ENCODE assay signal across 32 cellular contexts in the genomic region with DNA sequence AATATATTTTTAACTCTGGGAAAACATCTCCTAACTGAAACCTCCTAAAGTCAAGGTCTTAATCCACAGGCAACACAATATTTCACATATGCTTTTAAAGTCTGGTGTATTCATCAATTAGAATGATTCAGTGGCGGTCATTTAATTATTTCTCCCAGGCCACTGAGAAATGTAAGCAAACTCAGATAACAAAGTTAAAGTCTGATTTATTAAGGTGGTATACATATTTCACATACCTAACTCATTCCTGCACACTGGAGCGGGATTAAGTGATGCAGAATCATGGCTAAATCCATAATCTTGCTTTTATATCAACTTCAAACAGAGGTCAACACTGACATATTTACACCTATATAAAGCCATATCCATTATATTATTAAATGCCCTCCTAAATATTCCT. TPM values are rescaled to one million over a fixed set of nuclear protein-coding genes. Genes with fewer than 3 reads are reported as not detected.
"Had no signal": no experiment of that assay in that cellular context is flagged by ENCODE, and none has a peak within 500 bp of the region (broad histone marks: within the 10 kb centered on the region; RNA-seq: fewer than 3 reads in every experiment).

No MANE protein-coding gene starts in this region.

- H3K4me1 ChIP-seq: adrenal gland, foreskin keratinocyte had no signal

- H3K4me1 Mint-ChIP-seq: activated CD4-positive, alpha-beta T cell treated with anti-CD3 and anti-CD28 coated beads for 36 hours; activated CD4-positive, alpha-beta T cell treated with anti-CD3 and anti-CD28 coated beads, Interleukin-2, amount 10 ng/mL, durations not matched to agents 24 days and 14 days; activated CD8-positive, alpha-beta memory T cell treated with anti-CD3 and anti-CD28 coated beads, Interleukin-2, amount 10 ng/mL, durations not matched to agents 7 days and 5 days; activated naive CD4-positive, alpha-beta T cell treated with anti-CD3 and anti-CD28 coated beads, Interleukin-2, amount 50 U/mL, for 24 hours; activated naive CD8-positive, alpha-beta T cell treated with anti-CD3 and anti-CD28 coated beads for 36 hours; activated naive CD8-positive, alpha-beta T cell treated with anti-CD3 and anti-CD28 coated beads, Interleukin-2, amount 50 U/mL, for 24 hours had no signal

- H3K27ac Mint-ChIP-seq: activated CD4-positive, alpha-beta memory T cell treated with anti-CD3 and anti-CD28 coated beads for 36 hours; activated CD4-positive, alpha-beta T cell treated with anti-CD3 and anti-CD28 coated beads for 36 hours; activated CD4-positive, alpha-beta T cell treated with anti-CD3 and anti-CD28 coated beads, Interleukin-2, amount 10 ng/mL, durations not matched to agents 24 days and 14 days; activated CD8-positive, alpha-beta memory T cell treated with anti-CD3 and anti-CD28 coated beads, Interleukin-2, amount 10 ng/mL, durations not matched to agents 7 days and 5 days; activated CD8-positive, alpha-beta T cell treated with anti-CD3 and anti-CD28 coated beads, Interleukin-2, amount 10 ng/mL, durations not matched to agents 7 days and 5 days; activated naive CD4-positive, alpha-beta T cell treated with anti-CD3 and anti-CD28 coated beads for 36 hours; activated naive CD4-positive, alpha-beta T cell treated with anti-CD3 and anti-CD28 coated beads, Interleukin-2, amount 50 U/mL, for 24 hours; activated naive CD8-positive, alpha-beta T cell treated with anti-CD3 and anti-CD28 coated beads for 36 hours; activated naive CD8-positive, alpha-beta T cell treated with anti-CD3 and anti-CD28 coated beads, Interleukin-2, amount 50 U/mL, for 24 hours; activated T-helper 1 cell treated with anti-CD3 and anti-CD28 coated beads, Interleukin-12 subunit alpha, Interleukin-12 subunit beta, Interleukin-2, Interleukin-4 antibody, amounts not matched to agents 30 ng/mL and 10 ng/mL and 1 ng/mL, durations not matched to agents 14 hours and 24 hours and 36 hours; activated T-helper 2 cell treated with anti-CD3 and anti-CD28 coated beads, Interferon-gamma antibody, Interleukin-2, Interleukin-4, amounts not matched to agents 10 μg/mL and 5 μg/mL and 100 μg/mL, durations not matched to agents 14 hours and 24 hours and 36 hours; effector memory CD8-positive, alpha-beta T cell had no signal

- DNase-seq: activated CD4-positive, alpha-beta memory T cell treated with anti-CD3 and anti-CD28 coated beads for 36 hours; activated CD4-positive, alpha-beta T cell treated with anti-CD3 and anti-CD28 coated beads for 36 hours; activated CD4-positive, alpha-beta T cell treated with anti-CD3 and anti-CD28 coated beads, Interleukin-2, amount 10 ng/mL, durations not matched to agents 24 days and 14 days; activated CD4-positive, CD25-positive, alpha-beta regulatory T cell; activated CD4-positive, CD25-positive, alpha-beta regulatory T cell treated with anti-CD3 and anti-CD28 coated beads, Interleukin-2, amount 50 U/mL, for 72 hours; activated CD8-positive, alpha-beta memory T cell treated with anti-CD3 and anti-CD28 coated beads, Interleukin-2, amount 10 ng/mL, durations not matched to agents 7 days and 5 days; activated CD8-positive, alpha-beta memory T cell treated with anti-CD3 and anti-CD28 coated beads, Interleukin-2, amount 50 U/mL, for 4 hours; activated CD8-positive, alpha-beta T cell treated with anti-CD3 and anti-CD28 coated beads, Interleukin-2, amount 10 ng/mL, durations not matched to agents 7 days and 5 days; activated effector memory CD4-positive, alpha-beta T cell treated with anti-CD3 and anti-CD28 coated beads, Interleukin-2, amount 50 U/mL, for 16 hours; activated naive CD4-positive, alpha-beta T cell treated with anti-CD3 and anti-CD28 coated beads for 36 hours; activated naive CD8-positive, alpha-beta T cell treated with anti-CD3 and anti-CD28 coated beads for 36 hours; activated naive CD8-positive, alpha-beta T cell treated with anti-CD3 and anti-CD28 coated beads, Interleukin-2, amount 50 U/mL, for 24 hours; activated T-cell treated with anti-CD3 and anti-CD28 coated beads, Interleukin-2, amount 50 U/mL, for 1 hour; activated T-cell treated with anti-CD3 and anti-CD28 coated beads, Interleukin-2, amount 50 U/mL, for 48 hours; adrenal gland; body of pancreas; caudate nucleus; cortex of kidney; dermis blood vessel endothelial cell; effector CD4-positive, alpha-beta T cell; effector memory CD8-positive, alpha-beta T cell; erythroblast; foreskin keratinocyte; gastrocnemius medialis; glutamatergic neuron; T-helper 2 cell had no signal

- H3K9me3 ChIP-seq: adrenal gland, body of pancreas, esophagus muscularis mucosa, gastrocnemius medialis had no signal

- H3K27me3 ChIP-seq: adrenal gland, body of pancreas, esophagus muscularis mucosa, gastrocnemius medialis had no signal

- ATAC-seq: activated CD4-positive, alpha-beta T cell treated with anti-CD3 and anti-CD28 coated beads for 36 hours; activated CD8-positive, alpha-beta memory T cell treated with anti-CD3 and anti-CD28 coated beads, Interleukin-2, amount 10 ng/mL, durations not matched to agents 7 days and 5 days; activated CD8-positive, alpha-beta T cell treated with anti-CD3 and anti-CD28 coated beads, Interleukin-2, amount 10 ng/mL, durations not matched to agents 7 days and 5 days; activated naive CD8-positive, alpha-beta T cell treated with anti-CD3 and anti-CD28 coated beads, Interleukin-2, amount 50 U/mL, for 24 hours; body of pancreas; effector memory CD8-positive, alpha-beta T cell; foreskin keratinocyte; gastrocnemius medialis had no signal

- H3K4me3 Mint-ChIP-seq: activated CD4-positive, alpha-beta memory T cell treated with anti-CD3 and anti-CD28 coated beads for 36 hours; activated CD4-positive, alpha-beta T cell treated with anti-CD3 and anti-CD28 coated beads for 36 hours; activated CD4-positive, alpha-beta T cell treated with anti-CD3 and anti-CD28 coated beads, Interleukin-2, amount 10 ng/mL, durations not matched to agents 24 days and 14 days; activated CD8-positive, alpha-beta memory T cell treated with anti-CD3 and anti-CD28 coated beads, Interleukin-2, amount 10 ng/mL, durations not matched to agents 7 days and 5 days; activated CD8-positive, alpha-beta T cell treated with anti-CD3 and anti-CD28 coated beads, Interleukin-2, amount 10 ng/mL, durations not matched to agents 7 days and 5 days; activated naive CD4-positive, alpha-beta T cell treated with anti-CD3 and anti-CD28 coated beads for 36 hours; activated naive CD4-positive, alpha-beta T cell treated with anti-CD3 and anti-CD28 coated beads, Interleukin-2, amount 50 U/mL, for 24 hours; activated naive CD8-positive, alpha-beta T cell treated with anti-CD3 and anti-CD28 coated beads for 36 hours; activated naive CD8-positive, alpha-beta T cell treated with anti-CD3 and anti-CD28 coated beads, Interleukin-2, amount 50 U/mL, for 24 hours; activated T-helper 1 cell treated with anti-CD3 and anti-CD28 coated beads, Interleukin-12 subunit alpha, Interleukin-12 subunit beta, Interleukin-2, Interleukin-4 antibody, amounts not matched to agents 30 ng/mL and 10 ng/mL and 1 ng/mL, durations not matched to agents 14 hours and 24 hours and 36 hours; effector memory CD8-positive, alpha-beta T cell had no signal

- H3K36me3 ChIP-seq: adrenal gland, esophagus muscularis mucosa, gastrocnemius medialis had no signal

- H3K36me3 Mint-ChIP-seq: activated CD4-positive, alpha-beta memory T cell treated with anti-CD3 and anti-CD28 coated beads for 36 hours; activated CD8-positive, alpha-beta memory T cell treated with anti-CD3 and anti-CD28 coated beads, Interleukin-2, amount 10 ng/mL, durations not matched to agents 7 days and 5 days; activated naive CD4-positive, alpha-beta T cell treated with anti-CD3 and anti-CD28 coated beads, Interleukin-2, amount 50 U/mL, for 24 hours; activated naive CD8-positive, alpha-beta T cell treated with anti-CD3 and anti-CD28 coated beads for 36 hours had no signal

- H3K4me3 ChIP-seq: adrenal gland, body of pancreas, esophagus muscularis mucosa, gastrocnemius medialis had no signal

- H3K27ac ChIP-seq: adrenal gland, body of pancreas, esophagus muscularis mucosa, foreskin keratinocyte, gastrocnemius medialis had no signal

- H3K9me3 Mint-ChIP-seq: activated CD4-positive, alpha-beta memory T cell treated with anti-CD3 and anti-CD28 coated beads for 36 hours; activated CD4-positive, alpha-beta T cell treated with anti-CD3 and anti-CD28 coated beads, Interleukin-2, amount 10 ng/mL, durations not matched to agents 24 days and 14 days; activated naive CD4-positive, alpha-beta T cell treated with anti-CD3 and anti-CD28 coated beads for 36 hours; activated naive CD4-positive, alpha-beta T cell treated with anti-CD3 and anti-CD28 coated beads, Interleukin-2, amount 50 U/mL, for 24 hours; activated naive CD8-positive, alpha-beta T cell treated with anti-CD3 and anti-CD28 coated beads for 36 hours; activated naive CD8-positive, alpha-beta T cell treated with anti-CD3 and anti-CD28 coated beads, Interleukin-2, amount 50 U/mL, for 24 hours; activated T-helper 1 cell treated with anti-CD3 and anti-CD28 coated beads, Interleukin-12 subunit alpha, Interleukin-12 subunit beta, Interleukin-2, Interleukin-4 antibody, amounts not matched to agents 30 ng/mL and 10 ng/mL and 1 ng/mL, durations not matched to agents 14 hours and 24 hours and 36 hours; activated T-helper 2 cell treated with anti-CD3 and anti-CD28 coated beads, Interferon-gamma antibody, Interleukin-2, Interleukin-4, amounts not matched to agents 10 μg/mL and 5 μg/mL and 100 μg/mL, durations not matched to agents 14 hours and 24 hours and 36 hours; effector memory CD8-positive, alpha-beta T cell had no signal

RNA-seq across cellular contexts. Expression of a gene that starts 43.7 kb away (rescaled TPM):
- total RNA-seq: activated CD4-positive, alpha-beta memory T cell treated with anti-CD3 and anti-CD28 coated beads for 36 hours; activated CD4-positive, alpha-beta T cell treated with anti-CD3 and anti-CD28 coated beads for 36 hours; activated CD4-positive, alpha-beta T cell treated with anti-CD3 and anti-CD28 coated beads, Interleukin-2, amount 10 ng/mL, durations not matched to agents 24 days and 14 days; activated CD8-positive, alpha-beta memory T cell treated with anti-CD3 and anti-CD28 coated beads for 36 hours; activated CD8-positive, alpha-beta memory T cell treated with anti-CD3 and anti-CD28 coated beads, Interleukin-2, amount 10 ng/mL, durations not matched to agents 7 days and 5 days; activated CD8-positive, alpha-beta T cell treated with anti-CD3 and anti-CD28 coated beads, Interleukin-2, amount 10 ng/mL, durations not matched to agents 7 days and 5 days; activated naive CD4-positive, alpha-beta T cell treated with anti-CD3 and anti-CD28 coated beads for 36 hours; activated naive CD8-positive, alpha-beta T cell treated with anti-CD3 and anti-CD28 coated beads for 36 hours; activated T-helper 1 cell treated with anti-CD3 and anti-CD28 coated beads, Interleukin-12 subunit alpha, Interleukin-12 subunit beta, Interleukin-2, Interleukin-4 antibody, amounts not matched to agents 30 ng/mL and 10 ng/mL and 1 ng/mL, durations not matched to agents 14 hours and 24 hours and 36 hours; activated T-helper 2 cell treated with anti-CD3 and anti-CD28 coated beads, Interferon-gamma antibody, Interleukin-2, Interleukin-4, amounts not matched to agents 10 μg/mL and 5 μg/mL and 100 μg/mL, durations not matched to agents 14 hours and 24 hours and 36 hours; foreskin keratinocyte; T-helper 1 cell treated with Interleukin-12 subunit alpha and Interleukin-12 subunit beta and Interleukin-4 antibody, amounts not matched to agents 30 ng/mL and 1 ng/mL, for 36 hours had no signal
- polyA plus RNA-seq: foreskin keratinocyte had no signal
